ENCODE assay signal across 27 cellular contexts in genomic region chr12:68297929-68298328, GRCh38. TPM values are rescaled to one million over a fixed set of nuclear protein-coding genes. Genes with fewer than 3 reads are reported as not detected.
DNase-seq lines count a peak whose midpoint lies in the region; ATAC-seq, FAIRE-seq and TF ChIP-seq lines count a peak whose summit lies in the region.
"Had no signal": no experiment of that assay in that cellular context is flagged by ENCODE, and none has a peak within 500 bp of the region (broad histone marks: within the 10 kb centered on the region; RNA-seq: fewer than 3 reads in every experiment).

No MANE protein-coding gene starts in this region.

- ATAC-seq in Panc1 = peak; percentile 51; the same call in 1 of the 2 replicates
- peak in 3 of 4 donors; percentile 31 to 59 (median 54) for ATAC-seq in psoas muscle
- no peak for ATAC-seq in GM18519 (IDR thresholded peaks at IDR 0.05; ENCODE audit: low FRiP score, unreplicated experiment)
- no peak for ATAC-seq in CD4-positive, alpha-beta T cell (ENCODE audit: poor library complexity)
- ATAC-seq: A549 had no signal

- TF ChIP-seq POLR2A in GM12891 (IDR thresholded peaks at IDR 0.05; ENCODE audit: low read depth, low read length) = no peak

- peaks cover 26% of the 10 kb centered on the region for H3K9me3 Mint-ChIP-seq in nephron progenitor cell
- peaks cover 5% of the 10 kb centered on the region for H3K9me3 Mint-ChIP-seq in CD4-positive, alpha-beta T cell
- H3K9me3 Mint-ChIP-seq: HFFc6 had no signal

- no peaks in the 10 kb centered on the region for H3K4me1 Mint-ChIP-seq in nephron progenitor cell
- peaks cover 4% of the 10 kb centered on the region for H3K4me1 Mint-ChIP-seq in CD4-positive, alpha-beta T cell (ENCODE audit: low read depth)
- H3K4me1 Mint-ChIP-seq: CD14-positive monocyte had no signal

- H3K9me3 ChIP-seq in Panc1 (ENCODE audit: control insufficient read depth, insufficient read depth, low read depth, low read length) (peaks cover 8% of the 10 kb centered on the region; the same call in 1 of the 2 replicates), psoas muscle (no peaks in the 10 kb centered on the region)
- H3K9me3 ChIP-seq in CD4-positive, alpha-beta T cell (ENCODE audit: control insufficient read depth, low read length) = no peaks in the 10 kb centered on the region
- H3K9me3 ChIP-seq: A549, BE2C, HAP-1 had no signal

- TF ChIP-seq CTCF in Panc1 (IDR thresholded peaks at IDR 0.05) (no peak), nephron progenitor cell (IDR thresholded peaks at IDR 0.05) (no peak), psoas muscle (IDR thresholded peaks at IDR 0.05) (no peak)
- no peak for TF ChIP-seq CTCF in CD4-positive, alpha-beta T cell (IDR thresholded peaks at IDR 0.05)

- H3K27me3 ChIP-seq in Panc1 (ENCODE audit: control insufficient read depth, insufficient read depth, low read length) (no peaks in the 10 kb centered on the region), psoas muscle (ENCODE audit: insufficient read depth in 3 of 3, low read length in 2 of 3) (no peaks in the 10 kb centered on the region)
- H3K27me3 ChIP-seq in CD4-positive, alpha-beta T cell (ENCODE audit: control insufficient read depth, insufficient read depth, low read length) = no peaks in the 10 kb centered on the region
- H3K27me3 ChIP-seq: BE2C; BLaER1 treated with 17β-estradiol and CSF1 and Interleukin-3, amounts not matched to agents 10 nM and 100 nM had no signal

- BruUV-seq in Panc1 (replicated peaks; lab: Mats Ljungman, UMichigan) = no TSS peak

- FAIRE-seq in GM12891 (lab: Jason Lieb, UNC) = peak; percentile 60
- FAIRE-seq: A549, GM12892, H54 had no signal

- DNase-seq in GM12891 (ENCODE audit: insufficient read length, low spot score) (no peak), Panc1 (ENCODE audit: low read depth, low spot score) (no peak), nephron progenitor cell (no peak), psoas muscle (no peak), epidermal melanocyte (ENCODE audit: insufficient read length, low spot score) (no peak)
- DNase-seq in CD4-positive, alpha-beta T cell = no peak
- DNase-seq: 8988T; ACHN; AML-193; BE2C; Calu3; CD4-positive, alpha-beta memory T cell; COR-L47; DMS53; DMS79 treated with DMSO at 0.1 percent for 48 hours; GF-D8; GOT3; HFFc6 had no signal

- H3K4me3 Mint-ChIP-seq in nephron progenitor cell = no peak overlapping the region
- H3K4me3 Mint-ChIP-seq in CD4-positive, alpha-beta T cell = no peak overlapping the region
- H3K4me3 Mint-ChIP-seq: CD14-positive monocyte; CD4-positive, alpha-beta memory T cell; HFFc6 had no signal

- H3K36me3 Mint-ChIP-seq in nephron progenitor cell (ENCODE audit: low read depth) = peaks cover 62% of the 10 kb centered on the region
- peaks cover 81% of the 10 kb centered on the region for H3K36me3 Mint-ChIP-seq in CD4-positive, alpha-beta T cell (ENCODE audit: low read depth)

- H3K27ac ChIP-seq in Panc1 (ENCODE audit: low read length) (no peak overlapping the region), psoas muscle (no peak overlapping the region)
- no peak overlapping the region for H3K27ac ChIP-seq in CD4-positive, alpha-beta T cell (ENCODE audit: low read depth, low read length)
- H3K27ac ChIP-seq: A549; BLaER1 treated with 17β-estradiol and CSF1 and Interleukin-3, amounts not matched to agents 10 nM and 100 nM had no signal

- 61 to 65% (median 61%) methylated on average over 4 of the region's 4 CpGs for WGBS in psoas muscle, 3 donors

- CTCF ChIA-PET in Panc1 (lab: Charles Lee) = no interaction called here
- CTCF ChIA-PET in CD4-positive, alpha-beta T cell (lab: Charles Lee) = no interaction called here

- H3K4me3 ChIP-seq in Panc1 (ENCODE audit: low read depth in 2 of 2, low read length in 2 of 2) (no peak overlapping the region), psoas muscle (no peak overlapping the region)
- H3K4me3 ChIP-seq: A549; BLaER1 treated with 17β-estradiol and CSF1 and Interleukin-3, amounts not matched to agents 10 nM and 100 nM; HAP-1 had no signal

- intact Hi-C loops in Panc1 (cut with micrococcal nuclease; ENCODE audit: unreplicated experiment) (no loop called here), psoas muscle (cut with DNase I) (no loop called here)
- intact Hi-C loops in CD4-positive, alpha-beta T cell (cut with DNase I, micrococcal nuclease) = no loop called here

- in situ Hi-C loops in Panc1 (cut with HindIII; ENCODE audit: low pct_unique_long_range_greater_than_20kb, low sequenced_read_pairs) = no loop called here

- H3K4me1 ChIP-seq in Panc1 (ENCODE audit: control insufficient read depth, insufficient read depth, low read length) (no peaks in the 10 kb centered on the region), psoas muscle (peaks cover 22% of the 10 kb centered on the region)
- H3K4me1 ChIP-seq: A549; BE2C; BLaER1 treated with 17β-estradiol and CSF1 and Interleukin-3, amounts not matched to agents 10 nM and 100 nM had no signal

- POLR2A ChIA-PET in Panc1 (lab: Charles Lee) = no interaction called here
- POLR2A ChIA-PET in CD4-positive, alpha-beta T cell (lab: Charles Lee) = no interaction called here

- H3K36me3 ChIP-seq in Panc1 (ENCODE audit: control insufficient read depth, insufficient read depth, low read length) = peaks cover 7% of the 10 kb centered on the region
- H3K36me3 ChIP-seq in psoas muscle (ENCODE audit: insufficient read depth in 1 of 2, low read depth in 1 of 2) = peaks cover 3 to 13% of the 10 kb centered on the region in 2 donors
- H3K36me3 ChIP-seq: BE2C had no signal

- no peaks in the 10 kb centered on the region for H3K27me3 Mint-ChIP-seq in nephron progenitor cell (ENCODE audit: low read depth, poor library complexity)
- H3K27me3 Mint-ChIP-seq in CD4-positive, alpha-beta T cell = no peaks in the 10 kb centered on the region
- H3K27me3 Mint-ChIP-seq: CD4-positive, alpha-beta memory T cell had no signal

- H3K27ac Mint-ChIP-seq in nephron progenitor cell = peak overlapping the region; percentile 64
- H3K27ac Mint-ChIP-seq in CD4-positive, alpha-beta T cell = no peak overlapping the region
- H3K27ac Mint-ChIP-seq: HFFc6 had no signal

TF ChIP-seq in GM12891, 5 proteins besides CTCF, POLR2A, EP300 and RAD21:
- TF ChIP-seq POLR2AphosphoS5 (IDR thresholded peaks at IDR 0.05; ENCODE audit: low read depth, low read length) (no peak), SPI1 (IDR thresholded peaks at IDR 0.05; ENCODE audit: low read depth, low read length) (no peak), TAF1 (IDR thresholded peaks at IDR 0.05; ENCODE audit: low read depth, low read length) (no peak), POU2F2 (IDR thresholded peaks at IDR 0.05; ENCODE audit: low read depth, low read length) (no peak), PAX5 (IDR thresholded peaks at IDR 0.05; ENCODE audit: insufficient read depth, low read length, severe bottlenecking) (no peak)

RNA-seq across cellular contexts. Expression of gene MDM1, which starts 34.2 kb away (rescaled TPM):
- 6.2 TPM for polyA plus RNA-seq in GM12891 (2012; ENCODE audit: low read depth, missing spikeins)
- total RNA-seq in Panc1 (2021; ENCODE audit: unreplicated experiment) (17.8 TPM), psoas muscle (1 to 10 TPM; 1.7 to 3.5 (median 2.8) TPM)
- 7.2 TPM for polyA plus RNA-seq in Panc1 (2012; ENCODE audit: insufficient read length)
- polyA plus RNA-seq in psoas muscle = 1 to 10 TPM; 3.6 to 9.8 (median 3.6) TPM
- 10 to 100 TPM; 11.0 to 11.6 TPM for total RNA-seq in CD4-positive, alpha-beta T cell

RNA-seq across cellular contexts. Expression of gene IL22, which starts 44.5 kb away (rescaled TPM):
- not detected for polyA plus RNA-seq in GM12891 (2012; ENCODE audit: low read depth, missing spikeins)
- not detected for total RNA-seq in Panc1 (2021; ENCODE audit: unreplicated experiment)
- polyA plus RNA-seq in Panc1 (2012; ENCODE audit: insufficient read length) = not detected
- total RNA-seq in psoas muscle = not detected
- not detected for polyA plus RNA-seq in psoas muscle
- total RNA-seq in CD4-positive, alpha-beta T cell = not detected
- total RNA-seq: Calu3; CD4-positive, alpha-beta memory T cell; Daoy; G401; HFFc6 had no signal
- polyA plus RNA-seq: A549, CD14-positive monocyte had no signal

Comparison
In these comparisons a context has a peak if more than half of its experiments do, and no peak if none do; other contexts are left out.
1. ATAC-seq: peak in Panc1 (single experiment) and psoas muscle (3 of 4); none in GM18519 (single experiment) and CD4-positive, alpha-beta T cell (single experiment).